Comparison of ENCODE assay signal across 13 cellular contexts in genomic region chr3:129554356-129555120, GRCh38. TPM values are rescaled to one million over a fixed set of nuclear protein-coding genes. Genes with fewer than 3 reads are reported as not detected.
DNase-seq lines count a peak whose midpoint lies in the region; TF ChIP-seq lines count a peak whose summit lies in the region.
"Had no signal": no experiment of that assay in that cellular context is flagged by ENCODE, and none has a peak within 500 bp of the region (broad histone marks: within the 10 kb centered on the region; RNA-seq: fewer than 3 reads in every experiment).

No MANE protein-coding gene starts in this region.

- no peak overlapping the region for H3K4me3 ChIP-seq in Jurkat, Clone E6-1 (ENCODE audit: low read length)
- H3K4me3 ChIP-seq in OCI-LY7 (ENCODE audit: low read depth, low read length, poor library complexity, severe bottlenecking) (no peak overlapping the region), skeletal muscle cell (ENCODE audit: low read depth, low read length) (no peak overlapping the region), dorsolateral prefrontal cortex (peak overlapping the region in 1 of 59 donors; percentile 5)

- H3K27ac Mint-ChIP-seq in activated T-cell treated with anti-CD3 and anti-CD28 coated beads, Interleukin-2, amount 50 U/mL, for 24 hours, result no peak overlapping the region

- no peaks in the 10 kb centered on the region for H3K27me3 ChIP-seq in dorsolateral prefrontal cortex

- no TSS peak for BruUV-seq in OCI-LY7 (replicated peaks; lab: Mats Ljungman, UMichigan)

- CTCF ChIA-PET in OCI-LY7 (lab: Charles Lee; ENCODE audit: unreplicated experiment), result no interaction called here

- no peaks in the 10 kb centered on the region for H3K9me3 ChIP-seq in OCI-LY7 (ENCODE audit: low read length)

- peaks cover 18% of the 10 kb centered on the region for H3K4me1 Mint-ChIP-seq in activated T-cell treated with anti-CD3 and anti-CD28 coated beads, Interleukin-2, amount 50 U/mL, for 24 hours (ENCODE audit: low read depth)

- POLR2A ChIA-PET in OCI-LY7 (lab: Charles Lee), result interaction anchor here (0.7 to 0.8 kb wide), 2 partner anchors 37 to 354 kb away, joined by 3 read pairs; no protein-coding TSS in a partner anchor

- H3K4me1 ChIP-seq in OCI-LY7 (ENCODE audit: insufficient read depth, low read length, poor library complexity, severe bottlenecking), result peaks cover 38% of the 10 kb centered on the region

- H4K20me1 ChIP-seq in OCI-LY7 (ENCODE audit: insufficient read depth, low read length), result no peaks in the 10 kb centered on the region

- no peaks in the 10 kb centered on the region for H3K36me3 Mint-ChIP-seq in activated T-cell treated with anti-CD3 and anti-CD28 coated beads, Interleukin-2, amount 50 U/mL, for 24 hours (ENCODE audit: low read depth)

- H3K9me3 Mint-ChIP-seq in activated T-cell treated with anti-CD3 and anti-CD28 coated beads, Interleukin-2, amount 50 U/mL, for 24 hours, result no peaks in the 10 kb centered on the region

- H3K27ac ChIP-seq in OCI-LY7 (ENCODE audit: low read depth, low read length, poor library complexity, severe bottlenecking) (no peak overlapping the region), dorsolateral prefrontal cortex (peak overlapping the region in 22 of 59 donors; percentile 4 to 63 (median 24))

- no peaks in the 10 kb centered on the region for H3K79me2 ChIP-seq in OCI-LY7 (ENCODE audit: insufficient read depth, low read depth, low read length)

- no peaks in the 10 kb centered on the region for H3K36me3 ChIP-seq in OCI-LY7 (ENCODE audit: insufficient read depth, low read length)

- no peaks in the 10 kb centered on the region for H3K9me2 ChIP-seq in OCI-LY7 (ENCODE audit: insufficient read depth, low read length)

- intact Hi-C loops in OCI-LY7 (cut with micrococcal nuclease; ENCODE audit: unreplicated experiment) (no loop called here), dorsolateral prefrontal cortex (cut with DNase I) (no loop called here)

- TF ChIP-seq CTCF in OCI-LY7 (conservative IDR thresholded peaks at IDR 0.05; ENCODE audit: low read length) (no peak), dorsolateral prefrontal cortex (IDR thresholded peaks at IDR 0.05 in 54 of 56, conservative IDR thresholded peaks at IDR 0.05 in 2 of 56; ENCODE audit: low read depth in 1 of 56, partially characterized antibody in 56 of 56) (no peak)

- peak overlapping the region; percentile 53 for H3K4me2 ChIP-seq in OCI-LY7 (ENCODE audit: low read length)

- peak overlapping the region; percentile 88 for H2AFZ ChIP-seq in OCI-LY7 (ENCODE audit: low read length)

- H3K4me3 Mint-ChIP-seq in activated T-cell treated with anti-CD3 and anti-CD28 coated beads, Interleukin-2, amount 50 U/mL, for 24 hours, result no peak overlapping the region

- peak; percentile 31 for DNase-seq in Jurkat, Clone E6-1 (ENCODE audit: low read depth, low spot score)
- peak; percentile 26 for DNase-seq in OCI-LY7 (ENCODE audit: low spot score)
- DNase-seq in fibroblast of gingiva (ENCODE audit: low read depth), result peak; percentile 31
- peak; percentile 30 for DNase-seq in skeletal muscle cell (ENCODE audit: low read depth)
- DNase-seq in germinal center (ENCODE audit: low spot score), result no peak
- no peak for DNase-seq in activated T-cell treated with anti-CD3 and anti-CD28 coated beads, Interleukin-2, amount 50 U/mL, for 24 hours
- no peak for DNase-seq in dorsolateral prefrontal cortex
- DNase-seq in NCI-H2196 treated with DMSO at 0.1 percent for 48 hours (lab: John Stamatoyannopoulos, UW; ENCODE audit: unreplicated experiment), result no peak
- DNase-seq: activated gamma-delta T cell treated with Interleukin-2 at 50 U/mL for 16 hours, hippocampal formation, NCI-H2081, SHP77 treated with DMSO at 0.1 percent for 48 hours had no signal

- peaks cover 8% of the 10 kb centered on the region for H3K27me3 Mint-ChIP-seq in activated T-cell treated with anti-CD3 and anti-CD28 coated beads, Interleukin-2, amount 50 U/mL, for 24 hours

RNA-seq across cellular contexts. Expression of gene H1-8, which starts 11.6 kb away (rescaled TPM):
- polyA plus RNA-seq in Jurkat, Clone E6-1 (2012; ENCODE audit: insufficient read depth, insufficient read length), result not detected
- not detected in 2 replicates for total RNA-seq in OCI-LY7 (2014; rRNA removed; shearing (Covaris generic))
- total RNA-seq in OCI-LY7 (2022) (not detected in 2 replicates), dorsolateral prefrontal cortex (not detected)
- total RNA-seq: HT1080 had no signal

RNA-seq across cellular contexts. Expression of gene RHO, which starts 26.1 kb away (rescaled TPM):
- polyA plus RNA-seq in Jurkat, Clone E6-1 (2012; ENCODE audit: insufficient read depth, insufficient read length), result not detected
- total RNA-seq in OCI-LY7 (2014; rRNA removed; shearing (Covaris generic)), result not detected in 2 replicates
- total RNA-seq in OCI-LY7 (2022) (not detected in 2 replicates), dorsolateral prefrontal cortex (1 to 10 TPM in 42 of 120 experiments, under 1 TPM in 74, not detected in 4; 0.18 to 3.1 (median 0.82) TPM)
- total RNA-seq: HT1080 had no signal

RNA-seq across cellular contexts. Expression of gene PLXND1, which starts 51.9 kb away (rescaled TPM):
- polyA plus RNA-seq in Jurkat, Clone E6-1 (2012; ENCODE audit: insufficient read depth, insufficient read length), result 55.9 TPM
- 6.0 and 6.8 TPM in 2 replicates for total RNA-seq in OCI-LY7 (2014; rRNA removed; shearing (Covaris generic))
- total RNA-seq in OCI-LY7 (2022) (4.7 and 5.3 TPM in 2 replicates), dorsolateral prefrontal cortex (100 to 1,000 TPM in 73 of 120 experiments, 10 to 100 TPM in 47; 60.7 to 184 (median 106) TPM)

Comparison
In these comparisons a context has a peak if more than half of its experiments do, and no peak if none do; other contexts are left out.
1. DNase-seq: peak in Jurkat, Clone E6-1 (single experiment), OCI-LY7 (single experiment), fibroblast of gingiva (single experiment) and skeletal muscle cell (single experiment); none in germinal center (single experiment), activated T-cell treated with anti-CD3 and anti-CD28 coated beads, Interleukin-2, amount 50 U/mL, for 24 hours (single experiment), dorsolateral prefrontal cortex (0 of 10) and NCI-H2196 treated with DMSO at 0.1 percent for 48 hours (single experiment).
2. RNA of gene PLXND1, which starts 51.9 kb away (total RNA-seq): 60.7 to 184 TPM in dorsolateral prefrontal cortex; 4.7 to 6.8 TPM in OCI-LY7; every median in the first group is over 4 times any median in the second.